Comparison of ENCODE assay signal across 8 cellular contexts in the genomic region with DNA sequence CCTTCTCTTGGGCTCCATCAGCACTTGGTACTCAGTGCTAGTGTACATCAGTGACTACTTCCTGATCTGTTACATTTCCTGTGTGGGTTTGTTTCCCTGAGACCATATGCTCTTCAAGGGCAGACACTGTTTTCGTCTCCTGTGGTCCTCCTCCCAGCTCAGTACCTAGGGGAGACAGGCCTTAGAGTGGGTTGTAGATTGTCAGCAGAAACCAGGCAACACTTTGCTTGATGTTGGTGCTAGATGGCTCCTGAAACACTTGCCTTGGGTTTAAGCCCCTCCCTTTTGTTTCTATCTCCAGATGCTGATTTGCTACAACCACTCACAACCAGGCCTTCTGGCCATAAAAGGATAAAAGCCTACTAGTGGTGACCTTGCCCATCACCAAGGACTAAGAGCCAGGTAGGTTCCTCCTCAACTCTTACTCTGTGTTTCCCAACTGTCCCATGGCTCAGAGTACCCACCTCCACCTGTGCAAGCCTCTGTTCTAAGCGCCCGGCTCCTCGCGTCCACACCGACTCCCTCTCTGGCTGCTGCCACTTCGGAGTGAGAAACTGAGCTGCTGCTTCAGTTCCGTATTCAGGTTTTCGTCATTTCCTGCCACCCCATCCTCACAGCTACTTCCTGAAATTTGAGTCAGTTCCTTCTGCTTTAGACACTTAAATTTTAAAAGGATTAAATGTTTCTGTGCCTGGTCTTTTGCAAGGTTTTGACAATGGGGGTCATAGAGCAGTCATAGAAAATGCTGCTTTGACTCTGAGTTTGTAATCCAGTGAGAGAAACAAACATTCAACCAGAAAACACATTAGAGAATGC. TPM values are rescaled to one million over a fixed set of nuclear protein-coding genes. Genes with fewer than 3 reads are reported as not detected.
DNase-seq lines count a peak whose midpoint lies in the region; ATAC-seq and TF ChIP-seq lines count a peak whose summit lies in the region.

A gene with protein sequence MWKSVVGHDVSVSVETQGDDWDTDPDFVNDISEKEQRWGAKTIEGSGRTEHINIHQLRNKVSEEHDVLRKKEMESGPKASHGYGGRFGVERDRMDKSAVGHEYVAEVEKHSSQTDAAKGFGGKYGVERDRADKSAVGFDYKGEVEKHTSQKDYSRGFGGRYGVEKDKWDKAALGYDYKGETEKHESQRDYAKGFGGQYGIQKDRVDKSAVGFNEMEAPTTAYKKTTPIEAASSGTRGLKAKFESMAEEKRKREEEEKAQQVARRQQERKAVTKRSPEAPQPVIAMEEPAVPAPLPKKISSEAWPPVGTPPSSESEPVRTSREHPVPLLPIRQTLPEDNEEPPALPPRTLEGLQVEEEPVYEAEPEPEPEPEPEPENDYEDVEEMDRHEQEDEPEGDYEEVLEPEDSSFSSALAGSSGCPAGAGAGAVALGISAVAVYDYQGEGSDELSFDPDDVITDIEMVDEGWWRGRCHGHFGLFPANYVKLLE (minus strand): TSS at position 548 of the 816 bp plus-strand sequence. CDS start 2,556 bp downstream, outside the sequence.

- peak; percentile 45; the same call in 2 of the 3 replicates for ATAC-seq in SK-N-SH treated with all-trans-retinoic acid at 6 μM for 48 hours
- peak; percentile 81 for ATAC-seq in HG03442 (IDR thresholded peaks at IDR 0.05; ENCODE audit: unreplicated experiment)
- peak; percentile 87 for ATAC-seq in naive thymus-derived CD4-positive, alpha-beta T cell

- H3K4me2 ChIP-seq in SK-N-SH, result no peak within 1 kb of the TSS

- no peak within 1 kb of the TSS for H2AFZ ChIP-seq in SK-N-SH (ENCODE audit: low read depth)

- no peaks in the 10 kb centered on the region; the same call in 1 of the 2 replicates for H3K9me3 ChIP-seq in SK-N-SH
- no peaks in the 10 kb centered on the region for H3K9me3 ChIP-seq in naive thymus-derived CD4-positive, alpha-beta T cell (ENCODE audit: control insufficient read depth in 2 of 3, low read length in 3 of 3)

- H4K20me1 ChIP-seq in SK-N-SH (ENCODE audit: insufficient read depth), result no peaks in the 10 kb centered on the region

- POLR2A ChIA-PET in SK-N-SH (lab: Yijun Ruan, JAX), result no interaction called here
- POLR2A ChIA-PET in naive thymus-derived CD4-positive, alpha-beta T cell (lab: Charles Lee), result interaction anchor here (0.6 to 2.5 kb wide), 18 partner anchors 9 to 1925 kb away, joined by 3 to 17 read pairs (median 4); a partner anchor contains a TSS
- POLR2A ChIA-PET in HEK293T (lab: Yijun Ruan, JAX), result no interaction called here

- no peak within 1 kb of the TSS for H3K4me3 ChIP-seq in SK-N-SH (ENCODE audit: low read depth in 2 of 2, low read length in 1 of 2)
- H3K4me3 ChIP-seq in naive thymus-derived CD4-positive, alpha-beta T cell (ENCODE audit: low read length), result peak within 1 kb of the TSS; percentile 90

- no peak for TF ChIP-seq RAD21 in SK-N-SH (IDR thresholded peaks at IDR 0.05; ENCODE audit: low read length)

- peaks cover 27 to 39% of the 10 kb centered on the region in 2 experiments for H3K36me3 ChIP-seq in SK-N-SH (replicated peaks in 1 of 2; ENCODE audit: control insufficient read depth in 1 of 2, insufficient read depth in 2 of 2, low read length in 1 of 2)
- H3K36me3 ChIP-seq in naive thymus-derived CD4-positive, alpha-beta T cell (ENCODE audit: control insufficient read depth in 2 of 3, insufficient read depth in 3 of 3, low read length in 3 of 3), result peaks cover 0 to 42% (median 18%) of the 10 kb centered on the region in 3 experiments

- no peak for TF ChIP-seq CTCF in SK-N-SH (IDR thresholded peaks at IDR 0.05)

- H3K4me1 Mint-ChIP-seq in dendritic cell treated with granulocyte-macrophage colony-stimulating factor and Interleukin-4, amounts not matched to agents 40 ng/mL and 50 ng/mL, for 4 days (ENCODE audit: low read depth), result peaks cover 70% of the 10 kb centered on the region
- peaks cover 41 to 68% (median 57%) of the 10 kb centered on the region in 7 donors for H3K4me1 Mint-ChIP-seq in naive thymus-derived CD4-positive, alpha-beta T cell

- no peaks in the 10 kb centered on the region for H3K9me2 ChIP-seq in SK-N-SH

- H3K27me3 Mint-ChIP-seq in dendritic cell treated with granulocyte-macrophage colony-stimulating factor and Interleukin-4, amounts not matched to agents 40 ng/mL and 50 ng/mL, for 4 days, result no peaks in the 10 kb centered on the region
- no peaks in the 10 kb centered on the region for H3K27me3 Mint-ChIP-seq in naive thymus-derived CD4-positive, alpha-beta T cell

- H3K9me3 Mint-ChIP-seq in dendritic cell treated with granulocyte-macrophage colony-stimulating factor and Interleukin-4, amounts not matched to agents 40 ng/mL and 50 ng/mL, for 4 days, result no peaks in the 10 kb centered on the region
- peaks cover 0 to 4% (median 0%) of the 10 kb centered on the region in 11 donors for H3K9me3 Mint-ChIP-seq in naive thymus-derived CD4-positive, alpha-beta T cell

- intact Hi-C loops in dendritic cell treated with granulocyte-macrophage colony-stimulating factor and Interleukin-4, amounts not matched to agents 40 ng/mL and 50 ng/mL, for 4 days (cut with micrococcal nuclease), result loop anchor here (2.0 kb wide), 2 partner anchors 88 to 114 kb away; a partner anchor contains a TSS
- intact Hi-C loops in naive thymus-derived CD4-positive, alpha-beta T cell (cut with micrococcal nuclease), result loop anchor here (1.0 to 10.0 kb wide), 16 partner anchors 58 to 1924 kb away; a partner anchor contains a TSS

- H3F3A ChIP-seq in SK-N-SH (replicated peaks; ENCODE audit: insufficient read depth), result no peaks in the 10 kb centered on the region

- H3K27ac ChIP-seq in SK-N-SH (ENCODE audit: low read depth in 2 of 2, low read length in 1 of 2) (no peak within 1 kb of the TSS), substantia nigra (ENCODE audit: low read depth, low read length, poor library complexity, severe bottlenecking) (peak within 1 kb of the TSS; percentile 58)
- H3K27ac ChIP-seq in naive thymus-derived CD4-positive, alpha-beta T cell (ENCODE audit: low read depth, low read length), result peak within 1 kb of the TSS; percentile 90

- CTCF ChIA-PET in SK-N-SH (lab: Yijun Ruan, JAX), result interaction anchor here (1.5 kb wide), 1 partner anchor 10 kb away, joined by 4 read pairs; no protein-coding TSS in a partner anchor
- CTCF ChIA-PET in naive thymus-derived CD4-positive, alpha-beta T cell (lab: Charles Lee), result no interaction called here
- CTCF ChIA-PET in HEK293T (lab: Yijun Ruan, JAX), result no interaction called here

- H3K4me1 ChIP-seq in SK-N-SH (ENCODE audit: control insufficient read depth in 1 of 2, insufficient read depth in 2 of 2, low read depth in 1 of 2, low read length in 1 of 2), result no peaks in the 10 kb centered on the region; a peak in 1 of 4 replicates
- H3K4me1 ChIP-seq in naive thymus-derived CD4-positive, alpha-beta T cell (ENCODE audit: control insufficient read depth in 2 of 2, insufficient read depth in 2 of 2, low read length in 2 of 2), result peaks cover 34 to 41% of the 10 kb centered on the region in 2 donors

- no peaks in the 10 kb centered on the region for H3K79me2 ChIP-seq in SK-N-SH (ENCODE audit: insufficient read depth)

- peak within 1 kb of the TSS; percentile 89 for H3K4me3 Mint-ChIP-seq in dendritic cell treated with granulocyte-macrophage colony-stimulating factor and Interleukin-4, amounts not matched to agents 40 ng/mL and 50 ng/mL, for 4 days
- peak within 1 kb of the TSS; percentile 82 to 99 (median 95) for H3K4me3 Mint-ChIP-seq in naive thymus-derived CD4-positive, alpha-beta T cell

- H3K36me3 Mint-ChIP-seq in dendritic cell treated with granulocyte-macrophage colony-stimulating factor and Interleukin-4, amounts not matched to agents 40 ng/mL and 50 ng/mL, for 4 days (ENCODE audit: low read depth), result peaks cover 91% of the 10 kb centered on the region
- peaks cover 11 to 74% (median 47%) of the 10 kb centered on the region in 5 donors for H3K36me3 Mint-ChIP-seq in naive thymus-derived CD4-positive, alpha-beta T cell

- TF ChIP-seq EP300 in SK-N-SH (IDR thresholded peaks at IDR 0.05; ENCODE audit: borderline replicate concordance in 1 of 2, low read depth in 1 of 2, low read length in 1 of 2), result no peak

- no peak within 1 kb of the TSS for H3K9ac ChIP-seq in SK-N-SH

- WGBS in SK-N-SH (ENCODE audit: low lambda C conversion rate), result 98% methylated on average over 9 of the region's 9 CpGs

- no peaks in the 10 kb centered on the region for H3K27me3 ChIP-seq in SK-N-SH (ENCODE audit: insufficient read depth)
- H3K27me3 ChIP-seq in naive thymus-derived CD4-positive, alpha-beta T cell (ENCODE audit: control insufficient read depth in 2 of 2, insufficient read depth in 2 of 2, low read length in 2 of 2), result no peaks in the 10 kb centered on the region

- DNase-seq in SK-N-SH, result no peak
- DNase-seq in activated CD4-positive, CD25-positive, alpha-beta regulatory T cell treated with anti-CD3 and anti-CD28 coated beads, Interleukin-2, amount 50 U/mL, for 72 hours, result peak; percentile 75
- peak; percentile 60 to 87 (median 79) for DNase-seq in naive thymus-derived CD4-positive, alpha-beta T cell
- peak in 27 of 49 donors; percentile 2 to 51 (median 23) for DNase-seq in substantia nigra (lab: John Stamatoyannopoulos, UW)
- no peak for DNase-seq in HEK293T (ENCODE audit: extremely low spot score)

- H3K27ac Mint-ChIP-seq in dendritic cell treated with granulocyte-macrophage colony-stimulating factor and Interleukin-4, amounts not matched to agents 40 ng/mL and 50 ng/mL, for 4 days, result peak within 1 kb of the TSS; percentile 98
- peak within 1 kb of the TSS; percentile 96 to 100 (median 99) for H3K27ac Mint-ChIP-seq in naive thymus-derived CD4-positive, alpha-beta T cell

TF ChIP-seq in SK-N-SH treated with all-trans-retinoic acid at 6 μM for 48 hours, 23 proteins besides CTCF, POLR2A, EP300 and RAD21 (continues in another document):
- TF ChIP-seq ESRRG (CRISPR knock-in tag; IDR thresholded peaks at IDR 0.05) (no peak), BACH2 (CRISPR knock-in tag; IDR thresholded peaks at IDR 0.05; ENCODE audit: borderline replicate concordance) (no peak), ZNF8 (CRISPR knock-in tag; IDR thresholded peaks at IDR 0.05) (no peak), ZC3H10 (CRISPR knock-in tag; IDR thresholded peaks at IDR 0.05) (no peak)

TF ChIP-seq in SK-N-SH, 30 proteins besides CTCF, POLR2A, EP300 and RAD21 (continues in another document):
- TF ChIP-seq FOXJ3 (CRISPR knock-in tag; IDR thresholded peaks at IDR 0.05) (no peak), GABPA (IDR thresholded peaks at IDR 0.05; ENCODE audit: low read depth) (no peak)

TF ChIP-seq in HEK293T, 16 proteins besides CTCF, POLR2A, EP300 and RAD21 (continues in another document):
- TF ChIP-seq LEF1 (IDR thresholded peaks at IDR 0.05; ENCODE audit: borderline replicate concordance) (no peak), HDGF (IDR thresholded peaks at IDR 0.05; ENCODE audit: borderline replicate concordance) (no peak), ARNT (IDR thresholded peaks at IDR 0.05) (no peak), CTBP1 (IDR thresholded peaks at IDR 0.05; ENCODE audit: borderline replicate concordance) (no peak), ZNF384 (IDR thresholded peaks at IDR 0.05) (no peak), FOXA1 (IDR thresholded peaks at IDR 0.05) (no peak), NFRKB (IDR thresholded peaks at IDR 0.05) (no peak)

RNA-seq across cellular contexts. Expression of the gene that starts here (rescaled TPM):
- polyA plus RNA-seq in SK-N-SH (2012; rRNA removed), result 0.23 and 0.29 TPM in 2 replicates
- polyA plus RNA-seq in SK-N-SH (2012; cell fraction: cytosol; rRNA removed), result 0.14 and 0.18 TPM in 2 replicates
- 0.40 and 0.63 TPM in 2 replicates for polyA plus RNA-seq in SK-N-SH (2012; cell fraction: nucleus; rRNA removed)
- 100 to 1,000 TPM; 275 to 357 (median 311) TPM for total RNA-seq in naive thymus-derived CD4-positive, alpha-beta T cell
- 100 to 1,000 TPM; 340 to 452 TPM for polyA plus RNA-seq in naive thymus-derived CD4-positive, alpha-beta T cell

Comparison
In these comparisons a context has a peak if more than half of its experiments do, and no peak if none do; other contexts are left out.
1. RNA of the gene that starts here (polyA plus RNA-seq): 340 to 452 TPM in naive thymus-derived CD4-positive, alpha-beta T cell; 0.14 to 0.63 TPM in SK-N-SH; every median in the first group is over 100 times any median in the second.
2. DNase-seq: peak in activated CD4-positive, CD25-positive, alpha-beta regulatory T cell treated with anti-CD3 and anti-CD28 coated beads, Interleukin-2, amount 50 U/mL, for 72 hours (single experiment), naive thymus-derived CD4-positive, alpha-beta T cell (9 of 9) and substantia nigra (27 of 49); none in SK-N-SH (single experiment) and HEK293T (single experiment).
3. H3K27ac ChIP-seq: peak in naive thymus-derived CD4-positive, alpha-beta T cell (single experiment) and substantia nigra (single experiment); none in SK-N-SH (0 of 2).
4. Peak in every context shown above with its lines, with median percentiles within 50 percentile points of each other: ATAC-seq.